8 cellular contexts compared by ENCODE assay signal in genomic region chr20:62924567-62925419, GRCh38. TPM values are rescaled to one million over a fixed set of nuclear protein-coding genes. Genes with fewer than 3 reads are reported as not detected.
DNase-seq lines count a peak whose midpoint lies in the region; ATAC-seq and TF ChIP-seq lines count a peak whose summit lies in the region.

No MANE protein-coding gene starts in this region.

- H3F3A ChIP-seq in smooth muscle cell (ENCODE audit: low read depth): peaks cover 12% of the 10 kb centered on the region

- peaks cover 94% of the 10 kb centered on the region for H3K79me2 ChIP-seq in smooth muscle cell (ENCODE audit: low read depth)

- no peak for TF ChIP-seq CTCF in CD4-positive, alpha-beta T cell (IDR thresholded peaks at IDR 0.05)
- TF ChIP-seq CTCF in IMR-90 (conservative IDR thresholded peaks at IDR 0.05; ENCODE audit: low read depth, low read length) (no peak), smooth muscle cell (IDR thresholded peaks at IDR 0.05; ENCODE audit: borderline replicate concordance, insufficient read depth, poor library complexity, severe bottlenecking) (no peak), omental fat pad (IDR thresholded peaks at IDR 0.05) (no peak), GM20000 (IDR thresholded peaks at IDR 0.05; ENCODE audit: extremely low read depth, missing control alignments) (no peak)

- H3K9me1 ChIP-seq in IMR-90 (ENCODE audit: insufficient read depth, low read length): peaks cover 22% of the 10 kb centered on the region

- H3K4me3 Mint-ChIP-seq in CD4-positive, alpha-beta T cell: peak overlapping the region; percentile 90
- peak overlapping the region; percentile 93 for H3K4me3 Mint-ChIP-seq in activated T-helper 17 cell treated with anti-CD3 and anti-CD28 coated beads, Interleukin-2, amount 50 U/mL, for 72 hours

- no peak for TF ChIP-seq RAD21 in IMR-90 (IDR thresholded peaks at IDR 0.05; ENCODE audit: low read length)

- H4K8ac ChIP-seq in IMR-90 (ENCODE audit: low read depth in 2 of 2, low read length in 2 of 2): peak overlapping the region in 1 of 2 experiments; percentile 4; a peak in 1 of 4 replicates

- peak overlapping the region; percentile 86 for H3K27ac ChIP-seq in CD4-positive, alpha-beta T cell (ENCODE audit: low read depth, low read length)
- H3K27ac ChIP-seq in IMR-90 (ENCODE audit: insufficient read depth, low read length) (peak overlapping the region; percentile 85), iPS DF 6.9 (ENCODE audit: low read length) (no peak overlapping the region), smooth muscle cell (ENCODE audit: low read depth) (peak overlapping the region; percentile 83)

- H3K9me3 Mint-ChIP-seq in CD4-positive, alpha-beta T cell: no peaks in the 10 kb centered on the region
- H3K9me3 Mint-ChIP-seq in activated T-helper 17 cell treated with anti-CD3 and anti-CD28 coated beads, Interleukin-2, amount 50 U/mL, for 72 hours: no peaks in the 10 kb centered on the region

- peaks cover 10 to 73% of the 10 kb centered on the region in 2 experiments for H3K79me1 ChIP-seq in IMR-90 (ENCODE audit: low read depth in 1 of 2, low read length in 2 of 2)

- peaks cover 18% of the 10 kb centered on the region for H3K36me3 Mint-ChIP-seq in CD4-positive, alpha-beta T cell (ENCODE audit: low read depth)
- H3K36me3 Mint-ChIP-seq in activated T-helper 17 cell treated with anti-CD3 and anti-CD28 coated beads, Interleukin-2, amount 50 U/mL, for 72 hours (ENCODE audit: low read depth): peaks cover 47% of the 10 kb centered on the region

- H3K27me3 Mint-ChIP-seq in CD4-positive, alpha-beta T cell: no peaks in the 10 kb centered on the region
- no peaks in the 10 kb centered on the region for H3K27me3 Mint-ChIP-seq in activated T-helper 17 cell treated with anti-CD3 and anti-CD28 coated beads, Interleukin-2, amount 50 U/mL, for 72 hours

- DNase-seq in CD4-positive, alpha-beta T cell: peak in 3 of 10 experiments; percentile 30 to 40 (median 34)
- peak; percentile 34 for DNase-seq in IMR-90
- DNase-seq in iPS DF 6.9 (ENCODE audit: low read depth, low spot score): no peak
- no peak for DNase-seq in smooth muscle cell (lab: John Stamatoyannopoulos, UW; ENCODE audit: unreplicated experiment)
- DNase-seq in omental fat pad (ENCODE audit: low spot score): no peak
- DNase-seq in GM20000 (ENCODE audit: low spot score): no peak
- no peak for DNase-seq in effector CD8-positive, alpha-beta T cell (lab: John Stamatoyannopoulos, UW)

- 14% methylated on average over 4 of the region's 15 CpGs; no CpG with 5 or more reads in 1 of the 2 experiments for WGBS in IMR-90 (ENCODE audit: extremely low coverage in 2 of 2, insufficient read length in 1 of 2), 2 experiments
- no CpG with 5 or more reads among the region's 15 CpGs for WGBS in iPS DF 6.9 (ENCODE audit: insufficient coverage, insufficient read length)
- 22% methylated on average over 15 of the region's 15 CpGs for whole genome bisulfite sequencing in smooth muscle cell (ENCODE audit: low lambda C conversion rate)

- H3K4me2 ChIP-seq in IMR-90 (ENCODE audit: low read depth, low read length) (peak overlapping the region; percentile 92), smooth muscle cell (peak overlapping the region; percentile 89)

- POLR2A ChIA-PET in CD4-positive, alpha-beta T cell (lab: Charles Lee): interaction anchor here (1.1 to 4.2 kb wide), 4 partner anchors 7 to 29 kb away, joined by 3 to 28 read pairs (median 8); no protein-coding TSS in a partner anchor
- POLR2A ChIA-PET in IMR-90 (lab: Charles Lee; ENCODE audit: unreplicated experiment): no interaction called here

- peaks cover 73% of the 10 kb centered on the region for H4K20me1 ChIP-seq in IMR-90 (ENCODE audit: insufficient read depth, low read length)
- H4K20me1 ChIP-seq in smooth muscle cell (ENCODE audit: low read depth): peaks cover 81% of the 10 kb centered on the region

- ATAC-seq in CD4-positive, alpha-beta T cell (ENCODE audit: poor library complexity): no peak
- ATAC-seq in IMR-90 (ENCODE audit: low read depth) (no peak), omental fat pad (ENCODE audit: low FRiP score) (no peak)
- peak; percentile 9 for ATAC-seq in activated T-helper 17 cell treated with anti-CD3 and anti-CD28 coated beads, Interleukin-2, amount 50 U/mL, for 72 hours (replicated peaks)

- H3K4me3 ChIP-seq in IMR-90 (ENCODE audit: insufficient read depth, low read depth, low read length) (peak overlapping the region; percentile 99), iPS DF 6.9 (ENCODE audit: low read length) (peak overlapping the region; percentile 74; the same call in 1 of the 2 replicates), smooth muscle cell (peak overlapping the region; percentile 88)

- no peak overlapping the region for H4K5ac ChIP-seq in IMR-90 (ENCODE audit: low read depth, low read length)

- dilution Hi-C loops in IMR-90 (cut with HindIII; ENCODE audit: low sequenced_read_pairs, unreplicated experiment): no loop called here

- no peak overlapping the region for H2BK15ac ChIP-seq in IMR-90 (ENCODE audit: low read depth, low read length)

- no peak overlapping the region for H3K18ac ChIP-seq in IMR-90 (ENCODE audit: low read depth, low read length)

- intact Hi-C loops in CD4-positive, alpha-beta T cell (cut with DNase I, micrococcal nuclease): loop anchor here in 1 of 2 experiments (2.0 to 5.0 kb wide), 2 partner anchors 24 to 117 kb away; no protein-coding TSS in a partner anchor
- intact Hi-C loops in IMR-90 (cut with micrococcal nuclease): loop anchor here (2.0 kb wide), 1 partner anchor 24 kb away; no protein-coding TSS in a partner anchor

- CTCF ChIA-PET in CD4-positive, alpha-beta T cell (lab: Charles Lee): interaction anchor here (1.2 to 4.2 kb wide), 5 partner anchors 8 to 24 kb away, joined by 3 to 17 read pairs (median 6); no protein-coding TSS in a partner anchor
- CTCF ChIA-PET in IMR-90 (lab: Yijun Ruan, JAX): no interaction called here

- H2AK5ac ChIP-seq in IMR-90 (ENCODE audit: low read depth, low read length): peak overlapping the region; percentile 28; the same call in 1 of the 2 replicates

- H3K56ac ChIP-seq in IMR-90 (ENCODE audit: extremely low read depth, insufficient read depth, low read length): peak overlapping the region; percentile 75; the same call in 1 of the 2 replicates

- H3K9me3 ChIP-seq in CD4-positive, alpha-beta T cell (ENCODE audit: control insufficient read depth, low read length): no peaks in the 10 kb centered on the region
- no peaks in the 10 kb centered on the region for H3K9me3 ChIP-seq in IMR-90 (ENCODE audit: control insufficient read depth, insufficient read depth, low read length)
- H3K9me3 ChIP-seq in iPS DF 6.9 (ENCODE audit: control insufficient read depth, insufficient read depth, low read length): no peaks in the 10 kb centered on the region
- H3K9me3 ChIP-seq in smooth muscle cell (replicated peaks; ENCODE audit: low read depth): no peaks in the 10 kb centered on the region

- no peak overlapping the region for H2BK120ac ChIP-seq in IMR-90 (ENCODE audit: low read depth, low read length)

- H3K4me1 ChIP-seq in IMR-90 (ENCODE audit: control insufficient read depth, insufficient read depth, low read length) (peaks cover 24% of the 10 kb centered on the region), iPS DF 6.9 (ENCODE audit: control insufficient read depth, insufficient read depth, low read length) (peaks cover 8% of the 10 kb centered on the region), smooth muscle cell (ENCODE audit: low read depth) (peaks cover 39% of the 10 kb centered on the region)

- peak overlapping the region; percentile 95 for H3K9ac ChIP-seq in IMR-90 (ENCODE audit: low read depth, low read length)
- H3K9ac ChIP-seq in smooth muscle cell (ENCODE audit: low read depth): peak overlapping the region; percentile 87

- BruUV-seq in IMR-90 (replicated peaks; lab: Mats Ljungman, UMichigan): no TSS peak

- H3K4ac ChIP-seq in IMR-90 (ENCODE audit: low read depth, low read length): peak overlapping the region; percentile 73

- H3K23ac ChIP-seq in IMR-90 (ENCODE audit: low read depth, low read length): peak overlapping the region; percentile 55

- in situ Hi-C loops in IMR-90 (cut with MboI; ENCODE audit: low sequenced_read_pairs): no loop called here

- no peaks in the 10 kb centered on the region for H3K27me3 ChIP-seq in CD4-positive, alpha-beta T cell (ENCODE audit: control insufficient read depth, insufficient read depth, low read length)
- H3K27me3 ChIP-seq in IMR-90 (ENCODE audit: control insufficient read depth, insufficient read depth, low read length): no peaks in the 10 kb centered on the region
- no peaks in the 10 kb centered on the region for H3K27me3 ChIP-seq in iPS DF 6.9 (ENCODE audit: control insufficient read depth, insufficient read depth, low read length)
- H3K27me3 ChIP-seq in smooth muscle cell (ENCODE audit: low read depth): no peaks in the 10 kb centered on the region

- H3K27ac Mint-ChIP-seq in CD4-positive, alpha-beta T cell: peak overlapping the region; percentile 89
- H3K27ac Mint-ChIP-seq in activated T-helper 17 cell treated with anti-CD3 and anti-CD28 coated beads, Interleukin-2, amount 50 U/mL, for 72 hours: peak overlapping the region; percentile 94

- TF ChIP-seq POLR2A in IMR-90 (IDR thresholded peaks at IDR 0.05; ENCODE audit: low read depth, low read length): no peak

- peak overlapping the region; percentile 91 for H2BK5ac ChIP-seq in IMR-90 (ENCODE audit: low read depth, low read length, poor library complexity, severe bottlenecking)

- H2AFZ ChIP-seq in IMR-90 (replicated peaks; ENCODE audit: low read length, poor library complexity) (no peak overlapping the region), smooth muscle cell (ENCODE audit: low read depth) (no peak overlapping the region)

- H3K36me3 ChIP-seq in IMR-90 (ENCODE audit: control insufficient read depth, insufficient read depth, low read length): no peaks in the 10 kb centered on the region
- H3K36me3 ChIP-seq in iPS DF 6.9 (ENCODE audit: control insufficient read depth, insufficient read depth, low read length): no peaks in the 10 kb centered on the region
- no peaks in the 10 kb centered on the region for H3K36me3 ChIP-seq in smooth muscle cell (ENCODE audit: low read depth)

- H2AK9ac ChIP-seq in IMR-90 (replicated peaks; ENCODE audit: low read depth, low read length, poor library complexity): no peak overlapping the region

- H3K14ac ChIP-seq in IMR-90 (replicated peaks; ENCODE audit: low read depth, low read length): peak overlapping the region; percentile 32

- H2BK20ac ChIP-seq in IMR-90 (ENCODE audit: low read depth, low read length): no peak overlapping the region

- H3K4me1 Mint-ChIP-seq in CD4-positive, alpha-beta T cell (ENCODE audit: low read depth): peaks cover 86% of the 10 kb centered on the region
- peaks cover 43% of the 10 kb centered on the region for H3K4me1 Mint-ChIP-seq in activated T-helper 17 cell treated with anti-CD3 and anti-CD28 coated beads, Interleukin-2, amount 50 U/mL, for 72 hours

- peak overlapping the region; percentile 0; the same call in 1 of the 2 replicates for H4K91ac ChIP-seq in IMR-90 (ENCODE audit: insufficient read depth, low read depth, low read length)

RNA-seq across cellular contexts. Expression of gene DIDO1, which starts 1.5 kb away (rescaled TPM):
- 10 to 100 TPM; 51.9 to 54.3 TPM for total RNA-seq in CD4-positive, alpha-beta T cell
- total RNA-seq in IMR-90 (2012; rRNA removed): 28.1 and 38.3 TPM in 2 replicates
- polyA plus RNA-seq in IMR-90 (2012; rRNA removed): 17.5 and 21.8 TPM in 2 replicates
- 10.8 and 13.3 TPM in 2 replicates for polyA plus RNA-seq in IMR-90 (2012; cell fraction: cytosol; rRNA removed)
- 47.1 and 74.1 TPM in 2 replicates for polyA plus RNA-seq in IMR-90 (2012; cell fraction: nucleus; rRNA removed; ENCODE audit: low replicate concordance)
- total RNA-seq in activated T-helper 17 cell treated with anti-CD3 and anti-CD28 coated beads, Interleukin-2, amount 50 U/mL, for 72 hours: 10 to 100 TPM; 51.4 to 51.5 TPM
- total RNA-seq in smooth muscle cell: 24.6 and 25.8 TPM in 2 replicates
- 14.4 and 16.0 TPM in 2 replicates for polyA plus RNA-seq in smooth muscle cell
- 10 to 100 TPM; 40.6 to 64.4 (median 54.1) TPM for total RNA-seq in omental fat pad

RNA-seq across cellular contexts. Expression of gene GID8, which starts 13.2 kb away (rescaled TPM):
- 10 to 100 TPM; 39.6 to 46.1 TPM for total RNA-seq in CD4-positive, alpha-beta T cell
- total RNA-seq in IMR-90 (2012; rRNA removed) (33.9 and 36.4 TPM in 2 replicates), smooth muscle cell (23.5 and 34.8 TPM in 2 replicates), omental fat pad (10 to 100 TPM; 21.7 to 33.4 (median 25.5) TPM)
- polyA plus RNA-seq in IMR-90 (2012; rRNA removed) (18.8 and 21.5 TPM in 2 replicates), smooth muscle cell (13.9 and 20.8 TPM in 2 replicates)
- 13.8 and 15.1 TPM in 2 replicates for polyA plus RNA-seq in IMR-90 (2012; cell fraction: cytosol; rRNA removed)
- 13.2 and 19.6 TPM in 2 replicates for polyA plus RNA-seq in IMR-90 (2012; cell fraction: nucleus; rRNA removed; ENCODE audit: low replicate concordance)
- 10 to 100 TPM; 32.7 to 34.6 TPM for total RNA-seq in activated T-helper 17 cell treated with anti-CD3 and anti-CD28 coated beads, Interleukin-2, amount 50 U/mL, for 72 hours

RNA-seq across cellular contexts. Expression of gene SLC17A9, which starts 27.7 kb away (rescaled TPM):
- total RNA-seq in CD4-positive, alpha-beta T cell: 1 to 10 TPM; 3.5 to 5.5 TPM
- total RNA-seq in IMR-90 (2012; rRNA removed) (1.4 and 2.2 TPM in 2 replicates), smooth muscle cell (32.4 and 32.5 TPM in 2 replicates), omental fat pad (10 to 100 TPM in 1 of 4 donors, 1 to 10 TPM in 3; 1.6 to 10.7 (median 2.5) TPM)
- polyA plus RNA-seq in IMR-90 (2012; rRNA removed) (14.4 and 17.3 TPM in 2 replicates), smooth muscle cell (92.5 and 96.7 TPM in 2 replicates)
- polyA plus RNA-seq in IMR-90 (2012; cell fraction: cytosol; rRNA removed): 3.7 and 5.8 TPM in 2 replicates
- 68.1 and 209 TPM in 2 replicates for polyA plus RNA-seq in IMR-90 (2012; cell fraction: nucleus; rRNA removed; ENCODE audit: low replicate concordance)
- total RNA-seq in activated T-helper 17 cell treated with anti-CD3 and anti-CD28 coated beads, Interleukin-2, amount 50 U/mL, for 72 hours: 1 to 10 TPM; 5.2 to 7.0 TPM
